In the genomic region with DNA sequence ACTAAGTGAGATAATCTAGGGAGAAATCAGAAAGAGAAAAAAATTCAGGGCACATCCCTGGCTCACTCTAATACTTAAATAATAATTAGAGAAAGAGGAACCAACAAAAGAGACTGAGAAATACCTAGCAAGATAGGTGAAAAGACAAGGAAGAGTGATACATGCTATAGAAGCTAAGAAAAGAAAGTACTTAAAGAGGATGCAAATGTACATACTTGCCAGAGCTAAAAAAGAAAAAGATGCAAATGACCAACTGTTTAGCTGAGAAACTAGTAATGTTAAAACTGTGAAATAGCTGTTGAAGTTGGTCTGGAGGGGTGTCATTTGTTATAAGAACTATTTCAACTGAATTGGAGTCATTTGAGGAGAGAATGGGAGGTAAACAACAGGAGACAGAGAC, we compare ENCODE assay signal across 25 cellular contexts.
DNase-seq lines count a peak whose midpoint lies in the region; ATAC-seq, FAIRE-seq and TF ChIP-seq lines count a peak whose summit lies in the region.
"Had no signal": no experiment of that assay in that cellular context is flagged by ENCODE, and none has a peak within 500 bp of the region (broad histone marks: within the 10 kb centered on the region; RNA-seq: fewer than 3 reads in every experiment).

No MANE protein-coding gene starts in this region.

- no peak overlapping the region for H3K4me3 ChIP-seq in sigmoid colon
- H3K4me3 ChIP-seq: colonic mucosa, hepatocyte, skin epidermis had no signal

- H3K27ac ChIP-seq in sigmoid colon = no peak overlapping the region
- H3K27ac ChIP-seq: colonic mucosa, hepatocyte, skin epidermis had no signal

- H3K27me3 ChIP-seq in sigmoid colon = no peaks in the 10 kb centered on the region
- H3K27me3 ChIP-seq: colonic mucosa, hepatocyte had no signal

- H3K4me1 ChIP-seq in sigmoid colon = no peaks in the 10 kb centered on the region
- H3K4me1 ChIP-seq: colonic mucosa had no signal

- intact Hi-C loops in sigmoid colon (cut with DNase I) = no loop called here

- TF ChIP-seq POLR2A in GM18505 (IDR thresholded peaks at IDR 0.05; ENCODE audit: borderline replicate concordance, extremely low read depth, insufficient read depth, insufficient read length) (no peak), sigmoid colon (IDR thresholded peaks at IDR 0.05) (no peak)

- FAIRE-seq in GM19239 (lab: Jason Lieb, UNC) = no peak
- FAIRE-seq: endometrium had no signal

- no peak for TF ChIP-seq CTCF in omental fat pad (IDR thresholded peaks at IDR 0.05)
- no peak for TF ChIP-seq CTCF in sigmoid colon (IDR thresholded peaks at IDR 0.05)

- H3K36me3 ChIP-seq in sigmoid colon = no peaks in the 10 kb centered on the region
- H3K36me3 ChIP-seq: colonic mucosa had no signal

- ATAC-seq in GM18505 (IDR thresholded peaks at IDR 0.05; ENCODE audit: unreplicated experiment) (peak; percentile 71), GM19397 (IDR thresholded peaks at IDR 0.05; ENCODE audit: unreplicated experiment) (peak; percentile 64), HG02678 (IDR thresholded peaks at IDR 0.05; ENCODE audit: unreplicated experiment) (peak; percentile 53), HG03432 (IDR thresholded peaks at IDR 0.05; ENCODE audit: unreplicated experiment) (peak; percentile 73), omental fat pad (ENCODE audit: low FRiP score) (no peak)

- peaks cover 0 to 2% (median 0%) of the 10 kb centered on the region in 4 donors for H3K9me3 ChIP-seq in sigmoid colon
- H3K9me3 ChIP-seq: colonic mucosa had no signal

- no peak for TF ChIP-seq EP300 in sigmoid colon (IDR thresholded peaks at IDR 0.05)

- DNase-seq in omental fat pad (ENCODE audit: low spot score) (no peak), SW 1271 (lab: John Stamatoyannopoulos, UW) (no peak), sigmoid colon (no peak), GM19239 (ENCODE audit: insufficient read length, low spot score) (no peak)
- DNase-seq: activated B cell treated with CpG ODN at 0.5 μM for 24 hours; activated naive CD8-positive, alpha-beta T cell treated with anti-CD3 and anti-CD28 coated beads for 36 hours; colonic mucosa; DMS153; HCEC 1CT; islet precursor cell; Karpas-422; mesenchymal stem cell; NCI-H1092 treated with DMSO at 0.1 percent for 48 hours; NCI-H526; nephron progenitor cell; SHP77 treated with DMSO at 0.1 percent for 48 hours; stimulated activated CD4-positive, alpha-beta T cell treated with anti-CD3 and anti-CD28 coated beads, Interleukin-4, amount 100 ng/mL, for 24 hours; T-helper 2 cell had no signal
